1 cellular context compared by ENCODE assay signal in the genomic region with DNA sequence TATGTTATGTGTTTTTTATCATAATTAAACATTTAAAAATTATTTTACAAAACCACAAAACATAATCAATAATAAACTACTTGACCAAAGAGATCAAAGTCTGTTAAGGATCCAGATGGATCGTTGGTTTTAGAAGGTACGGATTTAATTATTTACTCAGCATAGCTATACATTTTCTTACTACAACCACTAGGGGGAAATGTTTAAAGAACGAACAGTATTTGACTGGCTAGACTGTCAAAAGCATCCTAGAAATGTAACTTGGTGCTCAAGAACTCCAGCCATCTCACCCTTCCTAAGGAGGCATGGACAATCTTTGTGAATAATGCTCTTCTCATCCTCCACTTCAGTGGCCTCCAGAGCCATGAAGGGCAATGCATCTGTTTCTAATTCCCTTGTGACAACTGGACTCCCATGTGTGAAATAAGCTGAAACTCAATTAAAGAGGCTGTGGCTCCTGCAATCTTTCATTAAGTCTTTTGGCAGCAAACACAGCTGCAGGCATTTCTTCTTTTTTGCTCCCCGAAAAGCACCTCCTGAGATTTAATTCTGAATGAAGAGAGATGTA.
TF ChIP-seq lines count a peak whose summit lies in the region.

No MANE protein-coding gene starts in this region.

TF ChIP-seq in GM12878, 131 proteins besides CTCF, POLR2A, EP300 and RAD21 (continued from another document):
- TF ChIP-seq STAT3 (IDR thresholded peaks at IDR 0.05; ENCODE audit: low read depth, low read length), result no peak
- TF ChIP-seq, protein P1, sequence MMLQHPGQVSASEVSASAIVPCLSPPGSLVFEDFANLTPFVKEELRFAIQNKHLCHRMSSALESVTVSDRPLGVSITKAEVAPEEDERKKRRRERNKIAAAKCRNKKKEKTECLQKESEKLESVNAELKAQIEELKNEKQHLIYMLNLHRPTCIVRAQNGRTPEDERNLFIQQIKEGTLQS (IDR thresholded peaks at IDR 0.05; ENCODE audit: borderline replicate concordance, extremely low read depth, low read depth, low read length), result no peak
- TF ChIP-seq, protein P2, sequence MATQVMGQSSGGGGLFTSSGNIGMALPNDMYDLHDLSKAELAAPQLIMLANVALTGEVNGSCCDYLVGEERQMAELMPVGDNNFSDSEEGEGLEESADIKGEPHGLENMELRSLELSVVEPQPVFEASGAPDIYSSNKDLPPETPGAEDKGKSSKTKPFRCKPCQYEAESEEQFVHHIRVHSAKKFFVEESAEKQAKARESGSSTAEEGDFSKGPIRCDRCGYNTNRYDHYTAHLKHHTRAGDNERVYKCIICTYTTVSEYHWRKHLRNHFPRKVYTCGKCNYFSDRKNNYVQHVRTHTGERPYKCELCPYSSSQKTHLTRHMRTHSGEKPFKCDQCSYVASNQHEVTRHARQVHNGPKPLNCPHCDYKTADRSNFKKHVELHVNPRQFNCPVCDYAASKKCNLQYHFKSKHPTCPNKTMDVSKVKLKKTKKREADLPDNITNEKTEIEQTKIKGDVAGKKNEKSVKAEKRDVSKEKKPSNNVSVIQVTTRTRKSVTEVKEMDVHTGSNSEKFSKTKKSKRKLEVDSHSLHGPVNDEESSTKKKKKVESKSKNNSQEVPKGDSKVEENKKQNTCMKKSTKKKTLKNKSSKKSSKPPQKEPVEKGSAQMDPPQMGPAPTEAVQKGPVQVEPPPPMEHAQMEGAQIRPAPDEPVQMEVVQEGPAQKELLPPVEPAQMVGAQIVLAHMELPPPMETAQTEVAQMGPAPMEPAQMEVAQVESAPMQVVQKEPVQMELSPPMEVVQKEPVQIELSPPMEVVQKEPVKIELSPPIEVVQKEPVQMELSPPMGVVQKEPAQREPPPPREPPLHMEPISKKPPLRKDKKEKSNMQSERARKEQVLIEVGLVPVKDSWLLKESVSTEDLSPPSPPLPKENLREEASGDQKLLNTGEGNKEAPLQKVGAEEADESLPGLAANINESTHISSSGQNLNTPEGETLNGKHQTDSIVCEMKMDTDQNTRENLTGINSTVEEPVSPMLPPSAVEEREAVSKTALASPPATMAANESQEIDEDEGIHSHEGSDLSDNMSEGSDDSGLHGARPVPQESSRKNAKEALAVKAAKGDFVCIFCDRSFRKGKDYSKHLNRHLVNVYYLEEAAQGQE (IDR thresholded peaks at IDR 0.05; ENCODE audit: low read depth, low read length), result no peak
- TF ChIP-seq, protein P3, sequence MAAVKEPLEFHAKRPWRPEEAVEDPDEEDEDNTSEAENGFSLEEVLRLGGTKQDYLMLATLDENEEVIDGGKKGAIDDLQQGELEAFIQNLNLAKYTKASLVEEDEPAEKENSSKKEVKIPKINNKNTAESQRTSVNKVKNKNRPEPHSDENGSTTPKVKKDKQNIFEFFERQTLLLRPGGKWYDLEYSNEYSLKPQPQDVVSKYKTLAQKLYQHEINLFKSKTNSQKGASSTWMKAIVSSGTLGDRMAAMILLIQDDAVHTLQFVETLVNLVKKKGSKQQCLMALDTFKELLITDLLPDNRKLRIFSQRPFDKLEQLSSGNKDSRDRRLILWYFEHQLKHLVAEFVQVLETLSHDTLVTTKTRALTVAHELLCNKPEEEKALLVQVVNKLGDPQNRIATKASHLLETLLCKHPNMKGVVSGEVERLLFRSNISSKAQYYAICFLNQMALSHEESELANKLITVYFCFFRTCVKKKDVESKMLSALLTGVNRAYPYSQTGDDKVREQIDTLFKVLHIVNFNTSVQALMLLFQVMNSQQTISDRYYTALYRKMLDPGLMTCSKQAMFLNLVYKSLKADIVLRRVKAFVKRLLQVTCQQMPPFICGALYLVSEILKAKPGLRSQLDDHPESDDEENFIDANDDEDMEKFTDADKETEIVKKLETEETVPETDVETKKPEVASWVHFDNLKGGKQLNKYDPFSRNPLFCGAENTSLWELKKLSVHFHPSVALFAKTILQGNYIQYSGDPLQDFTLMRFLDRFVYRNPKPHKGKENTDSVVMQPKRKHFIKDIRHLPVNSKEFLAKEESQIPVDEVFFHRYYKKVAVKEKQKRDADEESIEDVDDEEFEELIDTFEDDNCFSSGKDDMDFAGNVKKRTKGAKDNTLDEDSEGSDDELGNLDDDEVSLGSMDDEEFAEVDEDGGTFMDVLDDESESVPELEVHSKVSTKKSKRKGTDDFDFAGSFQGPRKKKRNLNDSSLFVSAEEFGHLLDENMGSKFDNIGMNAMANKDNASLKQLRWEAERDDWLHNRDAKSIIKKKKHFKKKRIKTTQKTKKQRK (IDR thresholded peaks at IDR 0.05; ENCODE audit: low read depth, low read length), result no peak
- TF ChIP-seq MEF2A (IDR thresholded peaks at IDR 0.05; ENCODE audit: insufficient read depth, low read depth, low read length), result no peak
- TF ChIP-seq CREM (IDR thresholded peaks at IDR 0.05; ENCODE audit: low read depth), result no peak
- TF ChIP-seq BHLHE40 (IDR thresholded peaks at IDR 0.05; ENCODE audit: borderline replicate concordance in 1 of 2, low read depth in 2 of 2, low read length in 1 of 2), result no peak
- no peak for TF ChIP-seq BACH1 (IDR thresholded peaks at IDR 0.05; ENCODE audit: borderline replicate concordance)
- TF ChIP-seq, protein P4, sequence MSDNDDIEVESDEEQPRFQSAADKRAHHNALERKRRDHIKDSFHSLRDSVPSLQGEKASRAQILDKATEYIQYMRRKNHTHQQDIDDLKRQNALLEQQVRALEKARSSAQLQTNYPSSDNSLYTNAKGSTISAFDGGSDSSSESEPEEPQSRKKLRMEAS (IDR thresholded peaks at IDR 0.05; ENCODE audit: low read depth, low read length), result no peak
- no peak for TF ChIP-seq YBX1 (IDR thresholded peaks at IDR 0.05)
- TF ChIP-seq, protein P5, sequence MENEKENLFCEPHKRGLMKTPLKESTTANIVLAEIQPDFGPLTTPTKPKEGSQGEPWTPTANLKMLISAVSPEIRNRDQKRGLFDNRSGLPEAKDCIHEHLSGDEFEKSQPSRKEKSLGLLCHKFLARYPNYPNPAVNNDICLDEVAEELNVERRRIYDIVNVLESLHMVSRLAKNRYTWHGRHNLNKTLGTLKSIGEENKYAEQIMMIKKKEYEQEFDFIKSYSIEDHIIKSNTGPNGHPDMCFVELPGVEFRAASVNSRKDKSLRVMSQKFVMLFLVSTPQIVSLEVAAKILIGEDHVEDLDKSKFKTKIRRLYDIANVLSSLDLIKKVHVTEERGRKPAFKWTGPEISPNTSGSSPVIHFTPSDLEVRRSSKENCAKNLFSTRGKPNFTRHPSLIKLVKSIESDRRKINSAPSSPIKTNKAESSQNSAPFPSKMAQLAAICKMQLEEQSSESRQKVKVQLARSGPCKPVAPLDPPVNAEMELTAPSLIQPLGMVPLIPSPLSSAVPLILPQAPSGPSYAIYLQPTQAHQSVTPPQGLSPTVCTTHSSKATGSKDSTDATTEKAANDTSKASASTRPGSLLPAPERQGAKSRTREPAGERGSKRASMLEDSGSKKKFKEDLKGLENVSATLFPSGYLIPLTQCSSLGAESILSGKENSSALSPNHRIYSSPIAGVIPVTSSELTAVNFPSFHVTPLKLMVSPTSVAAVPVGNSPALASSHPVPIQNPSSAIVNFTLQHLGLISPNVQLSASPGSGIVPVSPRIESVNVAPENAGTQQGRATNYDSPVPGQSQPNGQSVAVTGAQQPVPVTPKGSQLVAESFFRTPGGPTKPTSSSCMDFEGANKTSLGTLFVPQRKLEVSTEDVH (IDR thresholded peaks at IDR 0.05; ENCODE audit: low read depth, partially characterized antibody), result no peak
- TF ChIP-seq SMARCA5 (IDR thresholded peaks at IDR 0.05), result no peak
- TF ChIP-seq CHD2 (IDR thresholded peaks at IDR 0.05; ENCODE audit: borderline replicate concordance, low read depth, low read length), result no peak
TF ChIP-seq in GM12878: peak in this region for 0.
